8 cellular contexts compared by ENCODE assay signal in genomic region chr10:79068562-79069324, GRCh38.
DNase-seq lines count a peak whose midpoint lies in the region; ATAC-seq lines count a peak whose summit lies in the region.

A gene with protein sequence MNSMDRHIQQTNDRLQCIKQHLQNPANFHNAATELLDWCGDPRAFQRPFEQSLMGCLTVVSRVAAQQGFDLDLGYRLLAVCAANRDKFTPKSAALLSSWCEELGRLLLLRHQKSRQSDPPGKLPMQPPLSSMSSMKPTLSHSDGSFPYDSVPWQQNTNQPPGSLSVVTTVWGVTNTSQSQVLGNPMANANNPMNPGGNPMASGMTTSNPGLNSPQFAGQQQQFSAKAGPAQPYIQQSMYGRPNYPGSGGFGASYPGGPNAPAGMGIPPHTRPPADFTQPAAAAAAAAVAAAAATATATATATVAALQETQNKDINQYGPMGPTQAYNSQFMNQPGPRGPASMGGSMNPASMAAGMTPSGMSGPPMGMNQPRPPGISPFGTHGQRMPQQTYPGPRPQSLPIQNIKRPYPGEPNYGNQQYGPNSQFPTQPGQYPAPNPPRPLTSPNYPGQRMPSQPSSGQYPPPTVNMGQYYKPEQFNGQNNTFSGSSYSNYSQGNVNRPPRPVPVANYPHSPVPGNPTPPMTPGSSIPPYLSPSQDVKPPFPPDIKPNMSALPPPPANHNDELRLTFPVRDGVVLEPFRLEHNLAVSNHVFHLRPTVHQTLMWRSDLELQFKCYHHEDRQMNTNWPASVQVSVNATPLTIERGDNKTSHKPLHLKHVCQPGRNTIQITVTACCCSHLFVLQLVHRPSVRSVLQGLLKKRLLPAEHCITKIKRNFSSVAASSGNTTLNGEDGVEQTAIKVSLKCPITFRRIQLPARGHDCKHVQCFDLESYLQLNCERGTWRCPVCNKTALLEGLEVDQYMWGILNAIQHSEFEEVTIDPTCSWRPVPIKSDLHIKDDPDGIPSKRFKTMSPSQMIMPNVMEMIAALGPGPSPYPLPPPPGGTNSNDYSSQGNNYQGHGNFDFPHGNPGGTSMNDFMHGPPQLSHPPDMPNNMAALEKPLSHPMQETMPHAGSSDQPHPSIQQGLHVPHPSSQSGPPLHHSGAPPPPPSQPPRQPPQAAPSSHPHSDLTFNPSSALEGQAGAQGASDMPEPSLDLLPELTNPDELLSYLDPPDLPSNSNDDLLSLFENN (plus strand): TSS chr10:79068966. CDS start chr10:79201633, 132,667 bp downstream.

- peak within 1 kb of the TSS; percentile 89 for H3K27ac Mint-ChIP-seq in central memory CD8-positive, alpha-beta T cell (ENCODE audit: low read depth)

- in situ Hi-C loops in ACHN (cut with HindIII; ENCODE audit: low pct_ligation_motif_present, low pct_unique_long_range_greater_than_20kb, low sequenced_read_pairs): no loop called here

- H3K36me3 Mint-ChIP-seq in central memory CD8-positive, alpha-beta T cell (ENCODE audit: insufficient read depth): peaks cover 5% of the 10 kb centered on the region

- no peaks in the 10 kb centered on the region for H3K9me3 Mint-ChIP-seq in central memory CD8-positive, alpha-beta T cell

- H3K4me1 Mint-ChIP-seq in central memory CD8-positive, alpha-beta T cell: peaks cover 48% of the 10 kb centered on the region

- ATAC-seq in GM18868 (IDR thresholded peaks at IDR 0.05; ENCODE audit: unreplicated experiment): peak; percentile 56
- ATAC-seq in HG03108 (IDR thresholded peaks at IDR 0.05; ENCODE audit: unreplicated experiment): peak; percentile 48
- peak; percentile 63 for ATAC-seq in central memory CD8-positive, alpha-beta T cell (replicated peaks; ENCODE audit: extremely low read depth, poor library complexity, severe bottlenecking)

- DNase-seq in ACHN: peak; percentile 95
- DNase-seq in NCI-H2171 treated with DMSO at 0.1 percent for 48 hours (lab: John Stamatoyannopoulos, UW): peak; percentile 77
- peak; percentile 58 for DNase-seq in activated CD4-positive, CD25-positive, alpha-beta regulatory T cell treated with anti-CD3 and anti-CD28 coated beads, Interleukin-2, amount 50 U/mL, for 16 hours (ENCODE audit: low read depth, low spot score)
- DNase-seq in central memory CD8-positive, alpha-beta T cell (ENCODE audit: low spot score in 2 of 2): peak; percentile 65 to 68
- peak; percentile 96 for DNase-seq in islet precursor cell
- peak; percentile 68 to 76 (median 73) for DNase-seq in stimulated activated CD4-positive, alpha-beta T cell treated with anti-CD3 and anti-CD28 coated beads, Interleukin-12 subunit alpha, Interleukin-12 subunit beta, amount 100 ng/mL, for 48 hours (ENCODE audit: low read depth in 2 of 3, low spot score in 1 of 3)

- H3K27me3 Mint-ChIP-seq in central memory CD8-positive, alpha-beta T cell: no peaks in the 10 kb centered on the region

- H3K4me3 Mint-ChIP-seq in central memory CD8-positive, alpha-beta T cell: peak within 1 kb of the TSS; percentile 89

Comparison
In these comparisons a context has a peak if more than half of its experiments do, and no peak if none do; other contexts are left out.
1. Peak in every context shown above with its lines: DNase-seq and ATAC-seq.